8 cellular contexts compared by ENCODE assay signal in genomic region chr1:45686081-45687013, GRCh38. TPM values are rescaled to one million over a fixed set of nuclear protein-coding genes. Genes with fewer than 3 reads are reported as not detected.
A peak's percentile ranks its signal among the peaks of the same experiment; 100 is the strongest.
DNase-seq lines count a peak whose midpoint lies in the region; ATAC-seq and TF ChIP-seq lines count a peak whose summit lies in the region.

A gene with protein sequence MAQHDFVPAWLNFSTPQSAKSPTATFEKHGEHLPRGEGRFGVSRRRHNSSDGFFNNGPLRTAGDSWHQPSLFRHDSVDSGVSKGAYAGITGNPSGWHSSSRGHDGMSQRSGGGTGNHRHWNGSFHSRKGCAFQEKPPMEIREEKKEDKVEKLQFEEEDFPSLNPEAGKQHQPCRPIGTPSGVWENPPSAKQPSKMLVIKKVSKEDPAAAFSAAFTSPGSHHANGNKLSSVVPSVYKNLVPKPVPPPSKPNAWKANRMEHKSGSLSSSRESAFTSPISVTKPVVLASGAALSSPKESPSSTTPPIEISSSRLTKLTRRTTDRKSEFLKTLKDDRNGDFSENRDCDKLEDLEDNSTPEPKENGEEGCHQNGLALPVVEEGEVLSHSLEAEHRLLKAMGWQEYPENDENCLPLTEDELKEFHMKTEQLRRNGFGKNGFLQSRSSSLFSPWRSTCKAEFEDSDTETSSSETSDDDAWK (minus strand): TSS chr1:45686533. CDS start chr1:45659087, 27,446 bp downstream.

- WGBS in testis, 2 donors = 0 to 1% methylated on average over 29 to 77 of the region's 77 CpGs

- TF ChIP-seq CTCF in GM06990 (IDR thresholded peaks at IDR 0.05; ENCODE audit: insufficient read depth, low read length, poor library complexity, severe bottlenecking) (no peak), HFF-Myc (IDR thresholded peaks at IDR 0.05; ENCODE audit: low read depth, low read length, missing control alignments) (no peak), NB4 (IDR thresholded peaks at IDR 0.05; ENCODE audit: low read depth, low read length) (no peak), omental fat pad (IDR thresholded peaks at IDR 0.05) (no peak), testis (IDR thresholded peaks at IDR 0.05) (peak in 1 of 3 experiments; percentile 9)

- DNase-seq in GM06990 (ENCODE audit: extremely low read depth, insufficient read length) (peak; percentile 97), HFF-Myc (ENCODE audit: extremely low read depth, low read depth) (peak; percentile 87), NB4 (ENCODE audit: low read depth) (peak; percentile 98), SK-N-MC (ENCODE audit: low read depth, low spot score) (peak; percentile 79), globus pallidus (ENCODE audit: low spot score) (peak; percentile 98), omental fat pad (ENCODE audit: low spot score) (peak; percentile 82), testis (peak; percentile 99)
- DNase-seq in activated naive CD4-positive, alpha-beta T cell treated with anti-CD3 and anti-CD28 coated beads, Interleukin-2, amount 50 U/mL, for 16 hours = peak; percentile 95

- H3K4me3 ChIP-seq in GM06990 (replicated peaks; ENCODE audit: low read depth, low read length) = peak within 1 kb of the TSS; percentile 84
- peak within 1 kb of the TSS; percentile 66 for H3K4me3 ChIP-seq in HFF-Myc (replicated peaks; ENCODE audit: low read depth, low read length)
- H3K4me3 ChIP-seq in NB4 (ENCODE audit: low read depth, low read length) = peak within 1 kb of the TSS; percentile 100
- peak within 1 kb of the TSS; percentile 92 for H3K4me3 ChIP-seq in SK-N-MC
- peak within 1 kb of the TSS; percentile 79 to 94 for H3K4me3 ChIP-seq in testis

- no peaks in the 10 kb centered on the region for H3K4me1 ChIP-seq in testis

- H3K9ac ChIP-seq in SK-N-MC (ENCODE audit: insufficient read length) = peak within 1 kb of the TSS; percentile 94

- TF ChIP-seq POLR2A in NB4 (IDR thresholded peaks at IDR 0.05; ENCODE audit: extremely low read depth, insufficient read length) = peak; percentile 84
- peak; percentile 71 for TF ChIP-seq POLR2A in testis (IDR thresholded peaks at IDR 0.05)

- H3K9me3 ChIP-seq in SK-N-MC (ENCODE audit: low read depth, low read length) (no peaks in the 10 kb centered on the region), testis (no peaks in the 10 kb centered on the region)

- no peaks in the 10 kb centered on the region for H3K27me3 ChIP-seq in GM06990 (replicated peaks; ENCODE audit: control insufficient read depth, insufficient read depth, low read length)
- no peaks in the 10 kb centered on the region for H3K27me3 ChIP-seq in testis

- no peaks in the 10 kb centered on the region; the same call in none of the 2 replicates for H3K36me3 ChIP-seq in GM06990 (ENCODE audit: control insufficient read depth, insufficient read depth, low read length)
- H3K36me3 ChIP-seq in SK-N-MC (ENCODE audit: insufficient read depth, low read length) = peaks cover 14% of the 10 kb centered on the region
- no peaks in the 10 kb centered on the region for H3K36me3 ChIP-seq in testis (ENCODE audit: low read depth, missing control alignments)

- intact Hi-C loops in testis (cut with DNase I; ENCODE audit: low total_unique reads) = no loop called here

- peak within 1 kb of the TSS; percentile 98 for H3K27ac ChIP-seq in SK-N-MC
- peak within 1 kb of the TSS; percentile 96 to 100 for H3K27ac ChIP-seq in testis

- peak; percentile 94 for ATAC-seq in omental fat pad (ENCODE audit: low FRiP score)

RNA-seq across cellular contexts. Expression of the gene that starts here (rescaled TPM):
- total RNA-seq in omental fat pad (100 to 1,000 TPM in 3 of 4 donors, 10 to 100 TPM in 1; 75.1 to 116 (median 105) TPM), testis (100 to 1,000 TPM; 178 to 233 TPM)
- polyA plus RNA-seq in testis (ENCODE audit: insufficient read depth, low read depth, low replicate concordance) = 151 TPM

Comparison
In these comparisons a context has a peak if more than half of its experiments do, and no peak if none do; other contexts are left out.
1. Peak in every context shown above with its lines: DNase-seq, ATAC-seq, H3K4me3 ChIP-seq and H3K27ac ChIP-seq.